In the genomic region with DNA sequence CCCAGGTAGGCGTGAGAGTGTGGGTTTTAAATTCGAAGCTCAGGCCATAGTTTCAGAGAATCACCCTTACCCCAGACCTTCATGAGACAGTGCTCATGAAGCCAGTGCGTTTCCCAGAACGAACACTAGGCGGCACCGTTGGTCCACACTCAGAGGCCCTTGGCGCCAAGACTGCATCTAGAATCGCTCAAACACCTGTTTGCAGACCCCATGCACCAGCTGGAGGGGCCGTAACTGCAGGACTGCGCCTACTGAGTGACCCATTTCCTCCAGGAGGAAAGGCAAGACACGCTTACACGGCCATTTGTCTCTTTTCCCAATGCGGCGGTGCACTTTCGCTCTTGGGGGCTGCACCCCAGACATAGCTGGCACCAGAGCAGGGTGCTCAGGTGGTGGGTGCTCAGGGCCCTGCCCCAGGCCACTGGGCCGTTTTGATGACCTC, we compare ENCODE assay signal across 8 cellular contexts. TPM values are rescaled to one million over a fixed set of nuclear protein-coding genes. Genes with fewer than 3 reads are reported as not detected.
A peak's percentile ranks its signal among the peaks of the same experiment; 100 is the strongest.
DNase-seq lines count a peak whose midpoint lies in the region; FAIRE-seq and TF ChIP-seq lines count a peak whose summit lies in the region.

No MANE protein-coding gene starts in this region.

- H3K4me3 ChIP-seq in BJ (ENCODE audit: low read depth, low read length) (no peak overlapping the region), fibroblast of mammary gland (ENCODE audit: control insufficient read depth, low read depth, low read length) (no peak overlapping the region), neuronal stem cell (ENCODE audit: low read length in 2 of 2) (no peak overlapping the region)
- H3K4me3 ChIP-seq in Jurkat, Clone E6-1 (ENCODE audit: low read length) = no peak overlapping the region

- no peak overlapping the region for H2AK5ac ChIP-seq in neuronal stem cell (ENCODE audit: low read depth, low read length)

- no peak overlapping the region for H3K4me2 ChIP-seq in neuronal stem cell (ENCODE audit: insufficient read depth, low read length, poor library complexity, severe bottlenecking)

- peaks cover 0 to 8% of the 10 kb centered on the region in 2 donors for H3K4me1 ChIP-seq in neuronal stem cell (ENCODE audit: control insufficient read depth in 2 of 2, insufficient read depth in 1 of 2, low read depth in 1 of 2, low read length in 2 of 2)

- no peak overlapping the region for H3K4me3 Mint-ChIP-seq in activated T-cell treated with anti-CD3 and anti-CD28 coated beads, Interleukin-2, amount 50 U/mL, for 24 hours

- H3K36me3 ChIP-seq in BJ (ENCODE audit: control insufficient read depth, insufficient read depth, low read length) (no peaks in the 10 kb centered on the region), neuronal stem cell (replicated peaks in 1 of 2; ENCODE audit: control insufficient read depth in 2 of 2, insufficient read depth in 2 of 2, low read length in 2 of 2) (no peaks in the 10 kb centered on the region)

- peak overlapping the region; percentile 47 for H3K27ac Mint-ChIP-seq in activated T-cell treated with anti-CD3 and anti-CD28 coated beads, Interleukin-2, amount 50 U/mL, for 24 hours

- no peak overlapping the region for H4K91ac ChIP-seq in neuronal stem cell (ENCODE audit: low read depth, low read length, poor library complexity)

- POLR2A ChIA-PET in BJ (lab: Charles Lee) = no interaction called here

- H3K27me3 Mint-ChIP-seq in activated T-cell treated with anti-CD3 and anti-CD28 coated beads, Interleukin-2, amount 50 U/mL, for 24 hours = no peaks in the 10 kb centered on the region

- no peak overlapping the region for H3K9ac ChIP-seq in neuronal stem cell (ENCODE audit: low read depth, low read length, poor library complexity)

- H3K27me3 ChIP-seq in BJ (ENCODE audit: control insufficient read depth, insufficient read depth, low read length) = peaks cover 4% of the 10 kb centered on the region
- H3K27me3 ChIP-seq in neuronal stem cell (ENCODE audit: control insufficient read depth in 3 of 3, insufficient read depth in 3 of 3, low read depth in 1 of 3, low read length in 3 of 3) = no peaks in the 10 kb centered on the region

- H3K9me3 ChIP-seq in neuronal stem cell (replicated peaks in 1 of 2; ENCODE audit: control insufficient read depth in 2 of 2, insufficient read depth in 1 of 2, low read depth in 1 of 2, low read length in 2 of 2) = no peaks in the 10 kb centered on the region

- H3K18ac ChIP-seq in neuronal stem cell (ENCODE audit: low read length) = no peak overlapping the region

- H2BK15ac ChIP-seq in neuronal stem cell (ENCODE audit: low read length) = no peak overlapping the region

- FAIRE-seq in GM19239 (lab: Jason Lieb, UNC) = peak; percentile 99

- no peak overlapping the region for H3K27ac ChIP-seq in neuronal stem cell (replicated peaks; ENCODE audit: low read length)

- peaks cover 56% of the 10 kb centered on the region for H3K4me1 Mint-ChIP-seq in activated T-cell treated with anti-CD3 and anti-CD28 coated beads, Interleukin-2, amount 50 U/mL, for 24 hours (ENCODE audit: low read depth)

- no peak overlapping the region for H3K23ac ChIP-seq in neuronal stem cell (ENCODE audit: low read depth, low read length, poor library complexity)

- no peaks in the 10 kb centered on the region for H3K79me1 ChIP-seq in neuronal stem cell (ENCODE audit: low read depth, low read length)

- H2BK120ac ChIP-seq in neuronal stem cell (ENCODE audit: low read depth, low read length) = no peak overlapping the region

- CTCF ChIA-PET in BJ (lab: Yijun Ruan, JAX) = interaction anchor here (0.7 to 8.9 kb wide), 41 partner anchors 9 to 918 kb away, joined by 3 to 126 read pairs (median 5); a partner anchor contains a TSS

- no peak overlapping the region for H2AFZ ChIP-seq in neuronal stem cell (ENCODE audit: low read length)

- no peak overlapping the region for H4K8ac ChIP-seq in neuronal stem cell (ENCODE audit: low read depth, low read length)

- no peaks in the 10 kb centered on the region for H3K36me3 Mint-ChIP-seq in activated T-cell treated with anti-CD3 and anti-CD28 coated beads, Interleukin-2, amount 50 U/mL, for 24 hours (ENCODE audit: low read depth)

- peak overlapping the region; percentile 3 for H3K14ac ChIP-seq in neuronal stem cell (ENCODE audit: low read length)

- H2BK12ac ChIP-seq in neuronal stem cell (ENCODE audit: low read length) = no peak overlapping the region

- DNase-seq in BJ (ENCODE audit: low read depth) (no peak), GM19239 (ENCODE audit: insufficient read length, low spot score) (peak; percentile 68), fibroblast of mammary gland (ENCODE audit: low read depth) (peak; percentile 59), neuronal stem cell (ENCODE audit: low spot score) (peak; percentile 73), stromal cell of bone marrow (ENCODE audit: low read depth) (peak; percentile 36)
- DNase-seq in Jurkat, Clone E6-1 (ENCODE audit: low read depth, low spot score) = peak; percentile 72
- DNase-seq in activated T-cell treated with anti-CD3 and anti-CD28 coated beads, Interleukin-2, amount 50 U/mL, for 24 hours = peak; percentile 91

- WGBS in neuronal stem cell (ENCODE audit: extremely low coverage in 2 of 2, insufficient read length in 2 of 2, insufficient replicate concordance in 1 of 2), 2 donors = no CpG with 5 or more reads among the region's 16 CpGs

- peak; percentile 99 for TF ChIP-seq CTCF in BJ (IDR thresholded peaks at IDR 0.05; ENCODE audit: insufficient read depth, low read depth, low read length)
- TF ChIP-seq CTCF in fibroblast of mammary gland (conservative IDR thresholded peaks at IDR 0.05; ENCODE audit: control insufficient read depth, insufficient read depth, low read depth, low read length) = peak; percentile 99

- H3K4ac ChIP-seq in neuronal stem cell (ENCODE audit: low read length) = no peak overlapping the region

- no peak overlapping the region for H2BK5ac ChIP-seq in neuronal stem cell (ENCODE audit: low read length)

- H3K9me3 Mint-ChIP-seq in activated T-cell treated with anti-CD3 and anti-CD28 coated beads, Interleukin-2, amount 50 U/mL, for 24 hours = no peaks in the 10 kb centered on the region

TF ChIP-seq in PFSK-1, 5 proteins besides CTCF, POLR2A, EP300 and RAD21:
- TF ChIP-seq FOXP2 (optimal IDR thresholded peaks at IDR 0.05; ENCODE audit: borderline replicate concordance, extremely low read depth, extremely low read length, insufficient read depth) = peak; percentile 27
- TF ChIP-seq SIN3A (IDR thresholded peaks at IDR 0.05; ENCODE audit: borderline replicate concordance, insufficient read depth, low read length) = no peak
TF ChIP-seq in PFSK-1: peak in this region for 1.

RNA-seq across cellular contexts. Expression of a gene that starts 34.0 kb away (rescaled TPM):
- polyA plus RNA-seq in BJ (2011; rRNA removed) = not detected in 2 replicates
- not detected in 2 replicates for polyA minus RNA-seq in BJ (2011; rRNA and poly(A)+ RNA removed)
- polyA plus RNA-seq in Jurkat, Clone E6-1 (2012; ENCODE audit: insufficient read depth, insufficient read length) = not detected
- polyA plus RNA-seq in PFSK-1 (2012; ENCODE audit: insufficient read length, low read depth) = not detected
- 1.7 TPM for polyA plus RNA-seq in neuronal stem cell (2013, experiment 1 of 2)
- polyA plus RNA-seq in neuronal stem cell (2013, experiment 2 of 2) = 1.7 TPM

RNA-seq across cellular contexts. Expression of a gene that starts 40.1 kb away (rescaled TPM):
- polyA plus RNA-seq in BJ (2011; rRNA removed) = 8.2 and 13.6 TPM in 2 replicates
- polyA minus RNA-seq in BJ (2011; rRNA and poly(A)+ RNA removed) = 4.0 and 4.5 TPM in 2 replicates
- polyA plus RNA-seq in Jurkat, Clone E6-1 (2012; ENCODE audit: insufficient read depth, insufficient read length) = 7.7 TPM
- 11.2 TPM for polyA plus RNA-seq in PFSK-1 (2012; ENCODE audit: insufficient read length, low read depth)
- 6.4 TPM for polyA plus RNA-seq in neuronal stem cell (2013, experiment 1 of 2)
- polyA plus RNA-seq in neuronal stem cell (2013, experiment 2 of 2) = 6.3 TPM

RNA-seq across cellular contexts. Expression of a gene that starts 52.0 kb away (rescaled TPM):
- polyA plus RNA-seq in BJ (2011; rRNA removed) = 0.44 and 1.1 TPM in 2 replicates
- 0.72 and 1.2 TPM in 2 replicates for polyA minus RNA-seq in BJ (2011; rRNA and poly(A)+ RNA removed)
- 0.68 TPM for polyA plus RNA-seq in Jurkat, Clone E6-1 (2012; ENCODE audit: insufficient read depth, insufficient read length)
- polyA plus RNA-seq in PFSK-1 (2012; ENCODE audit: insufficient read length, low read depth) = 61.0 TPM
- polyA plus RNA-seq in neuronal stem cell (2013, experiment 1 of 2) = 127 TPM
- polyA plus RNA-seq in neuronal stem cell (2013, experiment 2 of 2) = 124 TPM
